In the genomic region with DNA sequence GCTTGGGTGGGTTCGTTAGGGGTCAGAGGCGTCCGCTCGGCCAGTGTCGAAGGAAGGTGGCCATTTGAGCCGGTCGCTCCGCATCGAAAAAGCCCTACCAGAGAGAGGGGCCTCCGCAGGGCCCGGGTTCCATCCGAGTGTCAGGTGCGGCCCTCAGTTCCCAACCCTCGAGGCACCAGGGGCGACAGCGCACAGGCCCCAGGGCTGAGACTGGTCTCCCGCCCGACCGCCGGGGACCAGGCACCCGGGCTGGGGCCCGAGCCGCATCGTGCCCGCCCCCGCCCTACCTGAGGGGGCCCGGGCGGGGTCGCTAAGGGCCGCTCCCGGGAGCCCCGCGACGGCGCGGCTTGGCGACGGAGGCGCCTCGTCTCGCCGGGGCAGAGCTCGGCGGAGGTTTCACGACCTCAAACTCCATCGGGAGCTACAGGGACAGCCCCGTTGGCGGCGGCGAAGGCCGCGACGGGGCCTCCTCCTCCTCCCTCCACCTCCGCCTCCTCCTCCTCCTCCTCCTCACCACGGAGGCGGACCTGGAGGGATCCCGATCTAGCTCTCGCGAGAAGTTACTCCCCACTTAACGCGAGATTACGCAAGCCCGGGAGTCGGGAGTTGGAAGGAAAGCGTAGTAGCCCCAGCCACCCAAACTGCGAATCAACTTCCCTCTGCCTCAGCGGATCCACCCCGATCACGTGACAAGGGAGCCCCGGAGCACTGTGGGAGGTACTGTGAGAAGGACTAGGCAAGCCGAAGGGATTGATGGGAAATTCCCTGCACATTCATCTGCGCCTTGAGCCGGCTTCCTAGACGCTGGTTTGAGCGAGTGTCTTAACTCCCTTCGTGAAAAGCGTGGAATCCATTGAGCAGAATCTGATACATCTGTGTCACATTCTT, we compare ENCODE assay signal across 1 cellular context.
TF ChIP-seq lines count a peak whose summit lies in the region.

A gene with protein sequence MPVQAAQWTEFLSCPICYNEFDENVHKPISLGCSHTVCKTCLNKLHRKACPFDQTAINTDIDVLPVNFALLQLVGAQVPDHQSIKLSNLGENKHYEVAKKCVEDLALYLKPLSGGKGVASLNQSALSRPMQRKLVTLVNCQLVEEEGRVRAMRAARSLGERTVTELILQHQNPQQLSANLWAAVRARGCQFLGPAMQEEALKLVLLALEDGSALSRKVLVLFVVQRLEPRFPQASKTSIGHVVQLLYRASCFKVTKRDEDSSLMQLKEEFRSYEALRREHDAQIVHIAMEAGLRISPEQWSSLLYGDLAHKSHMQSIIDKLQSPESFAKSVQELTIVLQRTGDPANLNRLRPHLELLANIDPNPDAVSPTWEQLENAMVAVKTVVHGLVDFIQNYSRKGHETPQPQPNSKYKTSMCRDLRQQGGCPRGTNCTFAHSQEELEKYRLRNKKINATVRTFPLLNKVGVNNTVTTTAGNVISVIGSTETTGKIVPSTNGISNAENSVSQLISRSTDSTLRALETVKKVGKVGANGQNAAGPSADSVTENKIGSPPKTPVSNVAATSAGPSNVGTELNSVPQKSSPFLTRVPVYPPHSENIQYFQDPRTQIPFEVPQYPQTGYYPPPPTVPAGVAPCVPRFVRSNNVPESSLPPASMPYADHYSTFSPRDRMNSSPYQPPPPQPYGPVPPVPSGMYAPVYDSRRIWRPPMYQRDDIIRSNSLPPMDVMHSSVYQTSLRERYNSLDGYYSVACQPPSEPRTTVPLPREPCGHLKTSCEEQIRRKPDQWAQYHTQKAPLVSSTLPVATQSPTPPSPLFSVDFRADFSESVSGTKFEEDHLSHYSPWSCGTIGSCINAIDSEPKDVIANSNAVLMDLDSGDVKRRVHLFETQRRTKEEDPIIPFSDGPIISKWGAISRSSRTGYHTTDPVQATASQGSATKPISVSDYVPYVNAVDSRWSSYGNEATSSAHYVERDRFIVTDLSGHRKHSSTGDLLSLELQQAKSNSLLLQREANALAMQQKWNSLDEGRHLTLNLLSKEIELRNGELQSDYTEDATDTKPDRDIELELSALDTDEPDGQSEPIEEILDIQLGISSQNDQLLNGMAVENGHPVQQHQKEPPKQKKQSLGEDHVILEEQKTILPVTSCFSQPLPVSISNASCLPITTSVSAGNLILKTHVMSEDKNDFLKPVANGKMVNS (minus strand): TSS at position 537 of the 888 bp plus-strand sequence. CDS start 7,850 bp downstream, outside the sequence.

TF ChIP-seq in HepG2, 621 proteins besides CTCF, POLR2A, EP300 and RAD21 (continued from another document and continues in another):
- TF ChIP-seq, protein P1, sequence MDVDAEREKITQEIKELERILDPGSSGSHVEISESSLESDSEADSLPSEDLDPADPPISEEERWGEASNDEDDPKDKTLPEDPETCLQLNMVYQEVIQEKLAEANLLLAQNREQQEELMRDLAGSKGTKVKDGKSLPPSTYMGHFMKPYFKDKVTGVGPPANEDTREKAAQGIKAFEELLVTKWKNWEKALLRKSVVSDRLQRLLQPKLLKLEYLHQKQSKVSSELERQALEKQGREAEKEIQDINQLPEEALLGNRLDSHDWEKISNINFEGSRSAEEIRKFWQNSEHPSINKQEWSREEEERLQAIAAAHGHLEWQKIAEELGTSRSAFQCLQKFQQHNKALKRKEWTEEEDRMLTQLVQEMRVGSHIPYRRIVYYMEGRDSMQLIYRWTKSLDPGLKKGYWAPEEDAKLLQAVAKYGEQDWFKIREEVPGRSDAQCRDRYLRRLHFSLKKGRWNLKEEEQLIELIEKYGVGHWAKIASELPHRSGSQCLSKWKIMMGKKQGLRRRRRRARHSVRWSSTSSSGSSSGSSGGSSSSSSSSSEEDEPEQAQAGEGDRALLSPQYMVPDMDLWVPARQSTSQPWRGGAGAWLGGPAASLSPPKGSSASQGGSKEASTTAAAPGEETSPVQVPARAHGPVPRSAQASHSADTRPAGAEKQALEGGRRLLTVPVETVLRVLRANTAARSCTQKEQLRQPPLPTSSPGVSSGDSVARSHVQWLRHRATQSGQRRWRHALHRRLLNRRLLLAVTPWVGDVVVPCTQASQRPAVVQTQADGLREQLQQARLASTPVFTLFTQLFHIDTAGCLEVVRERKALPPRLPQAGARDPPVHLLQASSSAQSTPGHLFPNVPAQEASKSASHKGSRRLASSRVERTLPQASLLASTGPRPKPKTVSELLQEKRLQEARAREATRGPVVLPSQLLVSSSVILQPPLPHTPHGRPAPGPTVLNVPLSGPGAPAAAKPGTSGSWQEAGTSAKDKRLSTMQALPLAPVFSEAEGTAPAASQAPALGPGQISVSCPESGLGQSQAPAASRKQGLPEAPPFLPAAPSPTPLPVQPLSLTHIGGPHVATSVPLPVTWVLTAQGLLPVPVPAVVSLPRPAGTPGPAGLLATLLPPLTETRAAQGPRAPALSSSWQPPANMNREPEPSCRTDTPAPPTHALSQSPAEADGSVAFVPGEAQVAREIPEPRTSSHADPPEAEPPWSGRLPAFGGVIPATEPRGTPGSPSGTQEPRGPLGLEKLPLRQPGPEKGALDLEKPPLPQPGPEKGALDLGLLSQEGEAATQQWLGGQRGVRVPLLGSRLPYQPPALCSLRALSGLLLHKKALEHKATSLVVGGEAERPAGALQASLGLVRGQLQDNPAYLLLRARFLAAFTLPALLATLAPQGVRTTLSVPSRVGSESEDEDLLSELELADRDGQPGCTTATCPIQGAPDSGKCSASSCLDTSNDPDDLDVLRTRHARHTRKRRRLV (CRISPR knock-in tag; IDR thresholded peaks at IDR 0.05), result no peak
- TF ChIP-seq SP140L (CRISPR knock-in tag; IDR thresholded peaks at IDR 0.05; ENCODE audit: borderline replicate concordance) (no peak), CBX2 (IDR thresholded peaks at IDR 0.05; ENCODE audit: low read depth, low read length) (no peak), CBX2 (CRISPR knock-in tag; IDR thresholded peaks at IDR 0.05; ENCODE audit: low read depth) (no peak), ZNF777 (CRISPR knock-in tag; IDR thresholded peaks at IDR 0.05) (peak; percentile 79), ZNF776 (CRISPR knock-in tag; IDR thresholded peaks at IDR 0.05) (0 out of 2 replicates have a peak, but pooled peaks have one; percentile 64), ZNF251 (CRISPR knock-in tag; IDR thresholded peaks at IDR 0.05) (no peak), HOXA7 (CRISPR knock-in tag; IDR thresholded peaks at IDR 0.05) (no peak), EED (CRISPR knock-in tag; IDR thresholded peaks at IDR 0.05) (no peak), ZNF205 (CRISPR knock-in tag; IDR thresholded peaks at IDR 0.05) (0 out of 2 replicates have a peak, but pooled peaks have one; percentile 21), SMAD3 (CRISPR knock-in tag; IDR thresholded peaks at IDR 0.05) (no peak; the same call in 1 of the 2 replicates), MED13 (CRISPR knock-in tag; IDR thresholded peaks at IDR 0.05) (no peak), ZNF598 (CRISPR knock-in tag; IDR thresholded peaks at IDR 0.05; ENCODE audit: borderline replicate concordance) (0 out of 2 replicates have a peak, but pooled peaks have one; percentile 6), ATF7 (IDR thresholded peaks at IDR 0.05) (no peak), ATF7 (CRISPR knock-in tag; IDR thresholded peaks at IDR 0.05) (no peak), RBM22 (optimal IDR thresholded peaks at IDR 0.05; ENCODE audit: low read length) (no peak), IRF2 (CRISPR knock-in tag; IDR thresholded peaks at IDR 0.05) (peak; percentile 57; the same call in 1 of the 2 replicates), HOXA3 (CRISPR knock-in tag; IDR thresholded peaks at IDR 0.05) (peak; percentile 77; the same call in 1 of the 2 replicates), ARID5B (CRISPR knock-in tag; IDR thresholded peaks at IDR 0.05) (peak; percentile 53), ZBTB7A (CRISPR knock-in tag; IDR thresholded peaks at IDR 0.05) (peak; percentile 46; the same call in 1 of the 2 replicates), ZNF275 (CRISPR knock-in tag; IDR thresholded peaks at IDR 0.05; ENCODE audit: borderline replicate concordance) (peak; percentile 77; the same call in 1 of the 2 replicates), SALL1 (CRISPR knock-in tag; IDR thresholded peaks at IDR 0.05) (peak; percentile 68), ZNF318 (CRISPR knock-in tag; IDR thresholded peaks at IDR 0.05) (no peak), NFIC (IDR thresholded peaks at IDR 0.05; ENCODE audit: low read length) (no peak), ZNF605 (CRISPR knock-in tag; IDR thresholded peaks at IDR 0.05) (no peak; the same call in 1 of the 2 replicates)
- TF ChIP-seq, protein P2, sequence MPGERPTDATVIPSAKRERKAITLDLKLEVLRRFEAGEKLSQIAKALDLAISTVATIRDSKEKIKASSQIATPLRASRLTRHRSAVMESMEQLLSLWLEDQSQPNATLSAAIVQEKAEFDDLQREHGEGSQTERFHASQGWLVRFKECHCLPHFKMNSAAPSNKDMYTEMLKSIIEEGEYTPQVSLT (CRISPR knock-in tag; IDR thresholded peaks at IDR 0.05; ENCODE audit: borderline replicate concordance, low read depth), result no peak
- TF ChIP-seq, protein P3, sequence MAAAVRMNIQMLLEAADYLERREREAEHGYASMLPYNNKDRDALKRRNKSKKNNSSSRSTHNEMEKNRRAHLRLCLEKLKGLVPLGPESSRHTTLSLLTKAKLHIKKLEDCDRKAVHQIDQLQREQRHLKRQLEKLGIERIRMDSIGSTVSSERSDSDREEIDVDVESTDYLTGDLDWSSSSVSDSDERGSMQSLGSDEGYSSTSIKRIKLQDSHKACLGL (CRISPR knock-in tag; IDR thresholded peaks at IDR 0.05), result peak; percentile 80
